Comparison of ENCODE assay signal across 20 cellular contexts in the genomic region with DNA sequence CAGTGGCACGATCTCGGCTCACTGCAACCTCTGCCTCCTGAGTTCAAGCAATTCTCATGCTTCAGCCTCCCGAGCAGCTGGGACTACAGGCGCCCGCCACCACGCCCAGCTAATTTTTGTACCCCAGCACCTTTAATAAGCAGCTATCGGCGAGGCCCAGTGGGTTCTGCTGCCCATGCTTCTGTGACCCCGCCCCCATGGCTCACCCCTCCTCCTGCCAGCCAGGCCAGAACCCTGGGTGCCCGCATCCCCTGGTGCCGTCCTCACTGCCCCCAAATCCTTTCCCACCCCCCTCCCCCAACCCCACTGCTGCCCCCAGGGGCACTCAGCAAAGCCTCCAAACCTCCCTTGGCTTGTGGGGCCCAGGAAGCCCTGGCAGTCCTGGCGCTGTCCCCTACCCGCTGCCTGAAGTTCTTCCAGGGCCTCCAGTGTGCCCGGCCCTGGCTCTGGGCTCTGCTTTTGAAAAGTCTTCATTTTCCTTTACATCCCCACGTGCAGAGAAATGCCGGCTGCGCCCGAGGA.
"Had no signal": no experiment of that assay in that cellular context is flagged by ENCODE, and none has a peak within 500 bp of the region (broad histone marks: within the 10 kb centered on the region; RNA-seq: fewer than 3 reads in every experiment).

No MANE protein-coding gene starts in this region.

- ATAC-seq: activated CD8-positive, alpha-beta memory T cell treated with anti-CD3 and anti-CD28 coated beads, Interleukin-2, amount 10 ng/mL, durations not matched to agents 7 days and 5 days; activated T-cell treated with anti-CD3 and anti-CD28 coated beads, Interleukin-2, amount 50 U/mL, for 72 hours; body of pancreas; effector memory CD8-positive, alpha-beta T cell; gastrocnemius medialis; left lobe of liver; natural killer cell treated with Interleukin-12 subunit alpha and Interleukin-12 subunit beta and Interleukin-15 and Interleukin-18, amount 100 ng/mL, for 72 hours; psoas muscle; T-helper 17 cell had no signal

- H3K27ac ChIP-seq: epithelial cell of prostate, psoas muscle, suprapubic skin, WERI-Rb-1 had no signal

- H3K9me3 ChIP-seq: body of pancreas, gastrocnemius medialis, psoas muscle, suprapubic skin had no signal

- H3K4me3 ChIP-seq: body of pancreas, gastrocnemius medialis, psoas muscle, suprapubic skin had no signal

- DNase-seq: activated CD4-positive, alpha-beta memory T cell treated with anti-CD3 and anti-CD28 coated beads for 36 hours; activated CD8-positive, alpha-beta memory T cell treated with anti-CD3 and anti-CD28 coated beads, Interleukin-2, amount 10 ng/mL, durations not matched to agents 7 days and 5 days; activated gamma-delta T cell; activated T-cell treated with anti-CD3 and anti-CD28 coated beads, Interleukin-2, amount 50 U/mL, for 72 hours; amniotic stem cell; effector memory CD8-positive, alpha-beta T cell; gastrocnemius medialis; mesenchymal stem cell; occipital lobe; stimulated activated CD4-positive, alpha-beta T cell treated with anti-CD3 and anti-CD28 coated beads, Interleukin-12 subunit alpha, Interleukin-12 subunit beta, amount 100 ng/mL, for 4 hours; stimulated activated naive CD4-positive, alpha-beta T cell treated with Interleukin-2 at 50 U/mL for 16 hours; T-helper 17 cell; trophoblast cell; WERI-Rb-1 had no signal

- H3K27me3 ChIP-seq: body of pancreas, gastrocnemius medialis, suprapubic skin had no signal

- H3K36me3 ChIP-seq: gastrocnemius medialis, suprapubic skin, WERI-Rb-1 had no signal
